ENCODE assay signal across 11 cellular contexts in genomic region chr22:48520888-48521600, GRCh38.
"Had no signal": no experiment of that assay in that cellular context is flagged by ENCODE, and none has a peak within 500 bp of the region (broad histone marks: within the 10 kb centered on the region; RNA-seq: fewer than 3 reads in every experiment).

No MANE protein-coding gene starts in this region.

- H3K27me3 ChIP-seq: dorsolateral prefrontal cortex, thyroid gland had no signal

- H3K27ac ChIP-seq: esophagus muscularis mucosa, heart left ventricle, thyroid gland had no signal

- H3K4me3 ChIP-seq: dorsolateral prefrontal cortex, esophagus muscularis mucosa, heart left ventricle, thyroid gland had no signal

- H3K9me3 ChIP-seq: esophagus muscularis mucosa, heart left ventricle, thyroid gland had no signal

- ATAC-seq: heart left ventricle had no signal

- FAIRE-seq: small intestine had no signal

- DNase-seq: activated CD4-positive, alpha-beta T cell treated with anti-CD3 and anti-CD28 coated beads for 48 hours; activated naive CD4-positive, alpha-beta T cell treated with Interleukin-2 at 50 U/mL for 16 hours; cerebellar nuclear complex; dorsolateral prefrontal cortex; heart left ventricle; mesendoderm; retina; small intestine; T-helper 1 cell; thyroid gland had no signal

- H3K4me1 ChIP-seq: esophagus muscularis mucosa, heart left ventricle, thyroid gland had no signal

- H3K36me3 ChIP-seq: esophagus muscularis mucosa, heart left ventricle, thyroid gland had no signal
